8 cellular contexts compared by ENCODE assay signal in the genomic region with DNA sequence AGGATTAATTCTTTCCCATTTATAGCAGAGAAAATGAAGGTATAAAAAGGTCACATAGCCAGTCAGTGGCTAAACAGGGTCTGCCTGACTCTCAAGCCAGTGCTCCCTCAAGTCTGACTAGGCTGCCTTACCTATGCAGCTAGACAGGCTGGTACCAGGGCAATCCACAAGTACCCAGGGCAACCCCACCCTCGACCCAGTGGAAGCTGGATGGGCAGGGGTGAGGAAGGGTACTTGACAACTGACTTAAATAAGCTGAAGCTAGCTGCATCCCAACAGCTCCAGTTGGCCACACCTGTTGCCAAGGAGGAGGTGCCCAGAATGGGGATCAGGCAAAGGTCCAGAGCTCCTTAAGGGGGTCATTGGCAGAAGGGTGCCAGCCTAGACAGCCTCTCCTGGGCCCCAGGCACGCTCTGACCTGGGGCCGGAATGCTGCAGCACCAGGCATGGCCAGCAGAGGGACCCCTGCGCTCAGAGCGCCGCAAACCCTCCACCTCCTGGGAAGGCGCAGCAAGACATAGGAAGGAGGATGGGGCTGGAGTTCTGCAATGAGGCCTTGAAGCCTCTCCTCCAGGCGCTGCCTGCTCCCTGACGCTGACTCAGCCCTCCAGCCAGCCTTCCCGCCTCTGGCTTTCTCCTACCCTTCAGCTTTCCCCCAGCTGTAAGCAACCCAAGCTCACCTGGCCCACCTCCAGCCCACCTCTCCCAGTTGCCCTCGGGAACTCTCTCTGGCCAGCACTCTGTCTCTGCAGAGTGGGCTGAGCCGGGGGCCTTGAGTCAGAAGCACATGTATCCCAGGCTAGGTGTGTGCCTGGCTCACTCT.
DNase-seq lines count a peak whose midpoint lies in the region; TF ChIP-seq lines count a peak whose summit lies in the region.

No MANE protein-coding gene starts in this region.

- H3K27ac ChIP-seq in VCaP: no peak overlapping the region

- peak; percentile 48 to 51 for DNase-seq in SHP77 (lab: John Stamatoyannopoulos, UW)
- no peak for DNase-seq in SHP77 treated with DMSO at 0.1 percent for 48 hours (lab: John Stamatoyannopoulos, UW)
- DNase-seq in NCI-H146 (lab: John Stamatoyannopoulos, UW): peak; percentile 50
- DNase-seq in brain pericyte (ENCODE audit: low read depth, low spot score): peak; percentile 31
- DNase-seq in iPS-NIHi7 (ENCODE audit: extremely low spot score): peak; percentile 97
- peak; percentile 45 to 67 for DNase-seq in stimulated activated CD4-positive, alpha-beta T cell treated with anti-CD3 and anti-CD28 coated beads, Interleukin-12 subunit alpha, Interleukin-12 subunit beta, amount 100 ng/mL, for 24 hours (ENCODE audit: low read depth in 2 of 2)
- DNase-seq in NCI-H446 treated with DMSO at 0.1 percent for 48 hours (lab: John Stamatoyannopoulos, UW): no peak

- TF ChIP-seq CTCF in VCaP (conservative IDR thresholded peaks at IDR 0.05): peak; percentile 99

Comparison
In these comparisons a context has a peak if more than half of its experiments do, and no peak if none do; other contexts are left out.
1. DNase-seq: peak in SHP77 (2 of 2), NCI-H146 (single experiment), brain pericyte (single experiment), iPS-NIHi7 (single experiment) and stimulated activated CD4-positive, alpha-beta T cell treated with anti-CD3 and anti-CD28 coated beads, Interleukin-12 subunit alpha, Interleukin-12 subunit beta, amount 100 ng/mL, for 24 hours (2 of 2); none in SHP77 treated with DMSO at 0.1 percent for 48 hours (single experiment) and NCI-H446 treated with DMSO at 0.1 percent for 48 hours (single experiment).